34 cellular contexts compared by ENCODE assay signal in genomic region chr5:138773215-138773614, GRCh38. TPM values are rescaled to one million over a fixed set of nuclear protein-coding genes. Genes with fewer than 3 reads are reported as not detected.
DNase-seq lines count a peak whose midpoint lies in the region; ATAC-seq and TF ChIP-seq lines count a peak whose summit lies in the region.
"Had no signal": no experiment of that assay in that cellular context is flagged by ENCODE, and none has a peak within 500 bp of the region (broad histone marks: within the 10 kb centered on the region; RNA-seq: fewer than 3 reads in every experiment).

No MANE protein-coding gene starts in this region.

- H3K4me3 Mint-ChIP-seq in memory B cell = no peak overlapping the region
- H3K4me3 Mint-ChIP-seq: natural killer cell had no signal

- H3K4me1 Mint-ChIP-seq in memory B cell = peaks cover 14% of the 10 kb centered on the region
- H3K4me1 Mint-ChIP-seq: natural killer cell had no signal

- H3K36me3 Mint-ChIP-seq in memory B cell = peaks cover 11% of the 10 kb centered on the region
- H3K36me3 Mint-ChIP-seq: natural killer cell had no signal

- DNase-seq in Right ventricle myocardium superior = no peak
- DNase-seq in right atrium auricular region (ENCODE audit: low spot score) = no peak
- DNase-seq in fibroblast of mammary gland (ENCODE audit: low read depth) = peak; percentile 39
- DNase-seq in memory B cell (ENCODE audit: low spot score in 2 of 2) = no peak
- DNase-seq in activated CD4-positive, alpha-beta T cell treated with anti-CD3 and anti-CD28 coated beads, Interleukin-2, amount 50 U/mL, for 4 hours = no peak
- no peak for DNase-seq in NCI-H1436 (lab: John Stamatoyannopoulos, UW)
- DNase-seq in cerebellum (ENCODE audit: low spot score) = no peak
- no peak for DNase-seq in coronary artery (ENCODE audit: low spot score)
- DNase-seq: activated CD4-positive, alpha-beta T cell treated with anti-CD3 and anti-CD28 coated beads for 4 hours; cortex of kidney; DMS79 treated with DMSO at 0.1 percent for 48 hours; effector memory CD4-positive, alpha-beta T cell; foreskin keratinocyte; GF-D8; GOT3; KBM-7; kidney glomerular epithelial cell; lower lobe of right lung; MG63; mucosa of descending colon; natural killer cell; NCI-H2081; NCI-H2227 treated with DMSO at 0.1 percent for 48 hours; NCI-H69; occipital lobe; SJCRH30; small intestine; stimulated activated naive CD4-positive, alpha-beta T cell treated with Interleukin-2 at 50 U/mL for 16 hours; SW 1271; T-helper 9 cell; testis had no signal

- peak overlapping the region; percentile 7 for H3K27ac Mint-ChIP-seq in memory B cell
- H3K27ac Mint-ChIP-seq: activated naive CD4-positive, alpha-beta T cell treated with anti-CD3 and anti-CD28 coated beads, Interleukin-2, amount 50 U/mL, for 72 hours; natural killer cell had no signal

- H3K27ac ChIP-seq in right atrium auricular region (no peak overlapping the region), coronary artery (no peak overlapping the region)
- H3K27ac ChIP-seq: A549, epithelial cell of prostate, foreskin keratinocyte, lower lobe of right lung, SJCRH30, testis had no signal

- peaks cover 0 to 44% of the 10 kb centered on the region in 2 donors for H3K4me1 ChIP-seq in right atrium auricular region
- H3K4me1 ChIP-seq: foreskin keratinocyte, SJCRH30 had no signal

- ATAC-seq in Right ventricle myocardium superior (ENCODE audit: poor library complexity) (peak; percentile 32), memory B cell (ENCODE audit: low read depth) (no peak)
- ATAC-seq: activated naive CD4-positive, alpha-beta T cell treated with anti-CD3 and anti-CD28 coated beads, Interleukin-2, amount 50 U/mL, for 72 hours; foreskin keratinocyte; mucosa of descending colon; natural killer cell had no signal

- no peaks in the 10 kb centered on the region for H3K9me3 Mint-ChIP-seq in memory B cell
- H3K9me3 Mint-ChIP-seq: activated naive CD4-positive, alpha-beta T cell treated with anti-CD3 and anti-CD28 coated beads, Interleukin-2, amount 50 U/mL, for 72 hours; natural killer cell had no signal

- intact Hi-C loops in Right ventricle myocardium superior (cut with DNase I) = no loop called here

- H3K9me3 ChIP-seq in right atrium auricular region = no peaks in the 10 kb centered on the region
- H3K9me3 ChIP-seq: A549, lower lobe of right lung, MG63, mucosa of descending colon, SJCRH30, testis had no signal

- H3K27me3 Mint-ChIP-seq in memory B cell = no peaks in the 10 kb centered on the region

- H3K36me3 ChIP-seq in right atrium auricular region = peaks cover 2% of the 10 kb centered on the region

- no peaks in the 10 kb centered on the region for H3K27me3 ChIP-seq in right atrium auricular region
- H3K27me3 ChIP-seq: foreskin keratinocyte, MG63, SJCRH30, testis had no signal

- H3K4me3 ChIP-seq in right atrium auricular region (no peak overlapping the region), fibroblast of mammary gland (ENCODE audit: control insufficient read depth, low read depth, low read length) (no peak overlapping the region), coronary artery (no peak overlapping the region)
- H3K4me3 ChIP-seq: A549, lower lobe of right lung, MG63, mucosa of descending colon, SJCRH30, testis had no signal

- TF ChIP-seq CTCF in right atrium auricular region (IDR thresholded peaks at IDR 0.05) (no peak), fibroblast of mammary gland (conservative IDR thresholded peaks at IDR 0.05; ENCODE audit: control insufficient read depth, insufficient read depth, low read depth, low read length) (no peak), coronary artery (IDR thresholded peaks at IDR 0.05) (no peak)

RNA-seq across cellular contexts. Expression of gene CTNNA1, which starts 20.0 kb away (rescaled TPM):
- total RNA-seq in Right ventricle myocardium superior (297 TPM), right atrium auricular region (100 to 1,000 TPM; 247 to 288 TPM), cerebellum (162 TPM)
